Comparison of ENCODE assay signal across 8 cellular contexts in genomic region chr7:116258734-116259133, GRCh38. TPM values are rescaled to one million over a fixed set of nuclear protein-coding genes. Genes with fewer than 3 reads are reported as not detected.
DNase-seq lines count a peak whose midpoint lies in the region; ATAC-seq, FAIRE-seq and TF ChIP-seq lines count a peak whose summit lies in the region.

No MANE protein-coding gene starts in this region.

- H2BK20ac ChIP-seq in IMR-90 (ENCODE audit: low read depth, low read length): no peak overlapping the region

- H3K4me3 ChIP-seq in IMR-90 (ENCODE audit: insufficient read depth, low read depth, low read length) (no peak overlapping the region), muscle layer of colon (ENCODE audit: low read depth in 1 of 2, low read length in 2 of 2) (no peak overlapping the region)

- H3K18ac ChIP-seq in IMR-90 (ENCODE audit: low read depth, low read length): no peak overlapping the region

- H3K9me3 Mint-ChIP-seq in CD4-positive, alpha-beta T cell: no peaks in the 10 kb centered on the region
- H3K9me3 Mint-ChIP-seq in activated CD8-positive, alpha-beta memory T cell treated with anti-CD3 and anti-CD28 coated beads, Interleukin-2, amount 10 ng/mL, durations not matched to agents 7 days and 5 days (ENCODE audit: low read depth): no peaks in the 10 kb centered on the region

- H2BK120ac ChIP-seq in IMR-90 (ENCODE audit: low read depth, low read length): no peak overlapping the region

- H3K4me2 ChIP-seq in IMR-90 (ENCODE audit: low read depth, low read length): no peak overlapping the region

- no peak overlapping the region for H2AK9ac ChIP-seq in IMR-90 (replicated peaks; ENCODE audit: low read depth, low read length, poor library complexity)

- peak overlapping the region; percentile 96 for H2BK5ac ChIP-seq in IMR-90 (ENCODE audit: low read depth, low read length, poor library complexity, severe bottlenecking)

- H2AFZ ChIP-seq in IMR-90 (replicated peaks; ENCODE audit: low read length, poor library complexity): no peak overlapping the region

- H3K4me1 ChIP-seq in IMR-90 (ENCODE audit: control insufficient read depth, insufficient read depth, low read length) (peaks cover 11% of the 10 kb centered on the region; the same call in 1 of the 2 replicates), muscle layer of colon (ENCODE audit: insufficient read depth, low read length) (peaks cover 5% of the 10 kb centered on the region)

- no peak overlapping the region for H4K5ac ChIP-seq in IMR-90 (ENCODE audit: low read depth, low read length)

- H3K27me3 Mint-ChIP-seq in CD4-positive, alpha-beta T cell: no peaks in the 10 kb centered on the region
- no peaks in the 10 kb centered on the region for H3K27me3 Mint-ChIP-seq in activated CD8-positive, alpha-beta memory T cell treated with anti-CD3 and anti-CD28 coated beads, Interleukin-2, amount 10 ng/mL, durations not matched to agents 7 days and 5 days

- 0 out of 2 replicates have a peak, but pooled peaks have one; percentile 39 for TF ChIP-seq POLR2A in IMR-90 (IDR thresholded peaks at IDR 0.05; ENCODE audit: low read depth, low read length)
- TF ChIP-seq POLR2A in H54 (IDR thresholded peaks at IDR 0.05; ENCODE audit: low read depth, low read length): no peak

- TF ChIP-seq RAD21 in IMR-90 (IDR thresholded peaks at IDR 0.05; ENCODE audit: low read length): peak; percentile 95

- no peak overlapping the region; a peak in 1 of 4 replicates for H4K8ac ChIP-seq in IMR-90 (ENCODE audit: low read depth in 2 of 2, low read length in 2 of 2)

- no peak overlapping the region for H3K4me3 Mint-ChIP-seq in CD4-positive, alpha-beta T cell
- H3K4me3 Mint-ChIP-seq in activated CD8-positive, alpha-beta memory T cell treated with anti-CD3 and anti-CD28 coated beads, Interleukin-2, amount 10 ng/mL, durations not matched to agents 7 days and 5 days: no peak overlapping the region

- H3K36me3 ChIP-seq in IMR-90 (ENCODE audit: control insufficient read depth, insufficient read depth, low read length) (peaks cover 4% of the 10 kb centered on the region), muscle layer of colon (ENCODE audit: insufficient read depth, low read length) (no peaks in the 10 kb centered on the region)

- FAIRE-seq in GM18507 (lab: Jason Lieb, UNC) (peak; percentile 84), endometrium (lab: Jason Lieb, UNC) (peak; percentile 97), H54 (lab: Jason Lieb, UNC) (no peak)

- H4K91ac ChIP-seq in IMR-90 (ENCODE audit: insufficient read depth, low read depth, low read length): no peak overlapping the region

- no peak overlapping the region for H2BK15ac ChIP-seq in IMR-90 (ENCODE audit: low read depth, low read length)

- CTCF ChIA-PET in CD4-positive, alpha-beta T cell (lab: Charles Lee): interaction anchor here (1.0 to 2.7 kb wide), 9 partner anchors 9 to 330 kb away, joined by 3 to 12 read pairs (median 5); partner anchors contain the start of gene TES
- CTCF ChIA-PET in IMR-90 (lab: Yijun Ruan, JAX): interaction anchor here (0.6 to 2.6 kb wide), 9 partner anchors 13 to 513 kb away, joined by 3 to 11 read pairs (median 4); no protein-coding TSS in a partner anchor
- CTCF ChIA-PET in activated CD8-positive, alpha-beta memory T cell treated with anti-CD3 and anti-CD28 coated beads, Interleukin-2, amount 10 ng/mL, durations not matched to agents 7 days and 5 days (lab: Charles Lee): interaction anchor here (0.6 to 4.6 kb wide), 17 partner anchors 9 to 335 kb away, joined by 3 to 27 read pairs (median 5); no protein-coding TSS in a partner anchor

- no peak overlapping the region for H2AK5ac ChIP-seq in IMR-90 (ENCODE audit: low read depth, low read length)

- no peaks in the 10 kb centered on the region for H4K20me1 ChIP-seq in IMR-90 (ENCODE audit: insufficient read depth, low read length)

- H3K36me3 Mint-ChIP-seq in CD4-positive, alpha-beta T cell (ENCODE audit: low read depth): peaks cover 49% of the 10 kb centered on the region
- H3K36me3 Mint-ChIP-seq in activated CD8-positive, alpha-beta memory T cell treated with anti-CD3 and anti-CD28 coated beads, Interleukin-2, amount 10 ng/mL, durations not matched to agents 7 days and 5 days: peaks cover 31% of the 10 kb centered on the region

- no TSS peak for BruUV-seq in IMR-90 (replicated peaks; lab: Mats Ljungman, UMichigan)

- H3K9ac ChIP-seq in IMR-90 (ENCODE audit: low read depth, low read length) (no peak overlapping the region), muscle layer of colon (ENCODE audit: low read length) (no peak overlapping the region)

- no CpG with 5 or more reads among the region's 2 CpGs for WGBS in IMR-90 (ENCODE audit: extremely low coverage in 2 of 2, insufficient read length in 1 of 2), 2 experiments

- H3K27ac Mint-ChIP-seq in CD4-positive, alpha-beta T cell: peak overlapping the region; percentile 61
- no peak overlapping the region for H3K27ac Mint-ChIP-seq in activated CD8-positive, alpha-beta memory T cell treated with anti-CD3 and anti-CD28 coated beads, Interleukin-2, amount 10 ng/mL, durations not matched to agents 7 days and 5 days

- no peak overlapping the region for H3K27ac ChIP-seq in CD4-positive, alpha-beta T cell (ENCODE audit: low read depth, low read length)
- H3K27ac ChIP-seq in IMR-90 (ENCODE audit: insufficient read depth, low read length) (peak overlapping the region; percentile 49; the same call in 1 of the 2 replicates), muscle layer of colon (ENCODE audit: low read depth, low read length) (peak overlapping the region; percentile 27)

- H3K56ac ChIP-seq in IMR-90 (ENCODE audit: extremely low read depth, insufficient read depth, low read length): no peak overlapping the region; the same call in 1 of the 2 replicates

- in situ Hi-C loops in IMR-90 (cut with MboI; ENCODE audit: low sequenced_read_pairs): loop anchor here (5.0 kb wide), 1 partner anchor 554 kb away; no protein-coding TSS in a partner anchor

- H3K27me3 ChIP-seq in CD4-positive, alpha-beta T cell (ENCODE audit: control insufficient read depth, insufficient read depth, low read length): no peaks in the 10 kb centered on the region
- H3K27me3 ChIP-seq in IMR-90 (ENCODE audit: control insufficient read depth, insufficient read depth, low read length) (no peaks in the 10 kb centered on the region), muscle layer of colon (ENCODE audit: control insufficient read depth in 1 of 2, insufficient read depth in 2 of 2, low read length in 2 of 2) (no peaks in the 10 kb centered on the region)

- H3K79me1 ChIP-seq in IMR-90 (ENCODE audit: low read depth in 1 of 2, low read length in 2 of 2): peaks cover 17 to 34% of the 10 kb centered on the region in 2 experiments

- no peaks in the 10 kb centered on the region for H3K9me3 ChIP-seq in CD4-positive, alpha-beta T cell (ENCODE audit: control insufficient read depth, low read length)
- H3K9me3 ChIP-seq in IMR-90 (ENCODE audit: control insufficient read depth, insufficient read depth, low read length): no peaks in the 10 kb centered on the region
- no peaks in the 10 kb centered on the region for H3K9me3 ChIP-seq in muscle layer of colon (ENCODE audit: low read length)

- ATAC-seq in CD4-positive, alpha-beta T cell (ENCODE audit: poor library complexity): peak; percentile 76
- ATAC-seq in IMR-90 (ENCODE audit: low read depth): peak; percentile 75
- ATAC-seq in activated CD8-positive, alpha-beta memory T cell treated with anti-CD3 and anti-CD28 coated beads, Interleukin-2, amount 10 ng/mL, durations not matched to agents 7 days and 5 days: no peak

- intact Hi-C loops in CD4-positive, alpha-beta T cell (cut with DNase I, micrococcal nuclease): loop anchor here (1.0 to 2.0 kb wide), 4 partner anchors 268 to 551 kb away; no protein-coding TSS in a partner anchor
- intact Hi-C loops in IMR-90 (cut with micrococcal nuclease): loop anchor here (1.0 to 5.0 kb wide), 7 partner anchors 82 to 549 kb away; partner anchors contain the start of gene MET

- DNase-seq in CD4-positive, alpha-beta T cell: peak in 1 of 10 experiments; percentile 16
- DNase-seq in GM18507 (ENCODE audit: extremely low spot score, insufficient read length, low read depth) (peak; percentile 9), IMR-90 (peak; percentile 79), SW 1271 (lab: John Stamatoyannopoulos, UW) (peak; percentile 36 to 71), H54 (ENCODE audit: insufficient read length, low spot score) (no peak)
- DNase-seq in activated CD8-positive, alpha-beta memory T cell treated with anti-CD3 and anti-CD28 coated beads, Interleukin-2, amount 10 ng/mL, durations not matched to agents 7 days and 5 days: no peak

- dilution Hi-C loops in IMR-90 (cut with HindIII; ENCODE audit: low sequenced_read_pairs, unreplicated experiment): loop anchor here (25.0 kb wide), 1 partner anchor 254 kb away; no protein-coding TSS in a partner anchor

- H3K23ac ChIP-seq in IMR-90 (ENCODE audit: low read depth, low read length): no peak overlapping the region

- TF ChIP-seq CTCF in CD4-positive, alpha-beta T cell (IDR thresholded peaks at IDR 0.05): peak; percentile 77
- TF ChIP-seq CTCF in IMR-90 (conservative IDR thresholded peaks at IDR 0.05; ENCODE audit: low read depth, low read length): peak; percentile 91

- peaks cover 3% of the 10 kb centered on the region; the same call in 1 of the 2 replicates for H3K9me1 ChIP-seq in IMR-90 (ENCODE audit: insufficient read depth, low read length)

- H3K14ac ChIP-seq in IMR-90 (replicated peaks; ENCODE audit: low read depth, low read length): no peak overlapping the region

- H3K4ac ChIP-seq in IMR-90 (ENCODE audit: low read depth, low read length): no peak overlapping the region

- POLR2A ChIA-PET in CD4-positive, alpha-beta T cell (lab: Charles Lee): interaction anchor here (0.6 kb wide), 1 partner anchor 142 kb away, joined by 3 read pairs; no protein-coding TSS in a partner anchor
- POLR2A ChIA-PET in IMR-90 (lab: Charles Lee; ENCODE audit: unreplicated experiment): no interaction called here

- peaks cover 20% of the 10 kb centered on the region for H3K4me1 Mint-ChIP-seq in CD4-positive, alpha-beta T cell (ENCODE audit: low read depth)
- H3K4me1 Mint-ChIP-seq in activated CD8-positive, alpha-beta memory T cell treated with anti-CD3 and anti-CD28 coated beads, Interleukin-2, amount 10 ng/mL, durations not matched to agents 7 days and 5 days: peaks cover 10% of the 10 kb centered on the region

TF ChIP-seq in IMR-90, 13 proteins besides CTCF, POLR2A, EP300 and RAD21:
- TF ChIP-seq NFE2L2 (IDR thresholded peaks at IDR 0.05; ENCODE audit: low read depth, low read length) (no peak), SMC3 (IDR thresholded peaks at IDR 0.05; ENCODE audit: low read depth, low read length) (peak; percentile 96)
TF ChIP-seq in IMR-90: peak in this region for 1.

RNA-seq across cellular contexts. Expression of gene TES, which starts 48.4 kb away (rescaled TPM):
- 100 to 1,000 TPM; 114 to 120 TPM for total RNA-seq in CD4-positive, alpha-beta T cell
- 83.3 and 91.9 TPM in 2 replicates for total RNA-seq in IMR-90 (2012; rRNA removed)
- 49.7 and 54.0 TPM in 2 replicates for polyA plus RNA-seq in IMR-90 (2012; rRNA removed)
- 20.3 and 32.9 TPM in 2 replicates for polyA plus RNA-seq in IMR-90 (2012; cell fraction: cytosol; rRNA removed)
- 17.8 and 73.1 TPM in 2 replicates for polyA plus RNA-seq in IMR-90 (2012; cell fraction: nucleus; rRNA removed; ENCODE audit: low replicate concordance)
- 10 to 100 TPM; 98.5 TPM for total RNA-seq in activated CD8-positive, alpha-beta memory T cell treated with anti-CD3 and anti-CD28 coated beads, Interleukin-2, amount 10 ng/mL, durations not matched to agents 7 days and 5 days

Comparison
In these comparisons a context has a peak if more than half of its experiments do, and no peak if none do; other contexts are left out.
1. DNase-seq: peak in GM18507 (single experiment), IMR-90 (single experiment) and SW 1271 (2 of 2); none in activated CD8-positive, alpha-beta memory T cell treated with anti-CD3 and anti-CD28 coated beads, Interleukin-2, amount 10 ng/mL, durations not matched to agents 7 days and 5 days (single experiment) and H54 (single experiment).